Comparison of ENCODE assay signal across 1 cellular context in genomic region chr4:135277980-135278315, GRCh38.
TF ChIP-seq lines count a peak whose summit lies in the region.

No MANE protein-coding gene starts in this region.

TF ChIP-seq in GM23338, 12 proteins besides CTCF, POLR2A, EP300 and RAD21 (continued from another document):
- no peak for TF ChIP-seq JUNB (IDR thresholded peaks at IDR 0.05; ENCODE audit: unreplicated experiment)
- no peak for TF ChIP-seq POLR2AphosphoS5 (IDR thresholded peaks at IDR 0.05; ENCODE audit: low read depth)
- no peak for TF ChIP-seq ETS1 (IDR thresholded peaks at IDR 0.05)
- no peak for TF ChIP-seq STAT1 (IDR thresholded peaks at IDR 0.05; ENCODE audit: unreplicated experiment)
- TF ChIP-seq NANOG (IDR thresholded peaks at IDR 0.05; ENCODE audit: borderline replicate concordance), result no peak
